29 cellular contexts compared by ENCODE assay signal in genomic region chr3:14200276-14200675, GRCh38. TPM values are rescaled to one million over a fixed set of nuclear protein-coding genes. Genes with fewer than 3 reads are reported as not detected.
DNase-seq lines count a peak whose midpoint lies in the region; ATAC-seq, FAIRE-seq and TF ChIP-seq lines count a peak whose summit lies in the region.
"Had no signal": no experiment of that assay in that cellular context is flagged by ENCODE, and none has a peak within 500 bp of the region (broad histone marks: within the 10 kb centered on the region; RNA-seq: fewer than 3 reads in every experiment).

No MANE protein-coding gene starts in this region.

- H3K9ac ChIP-seq in HepG2 (ENCODE audit: insufficient read depth, low read depth, low read length) (no peak overlapping the region), keratinocyte (ENCODE audit: control insufficient read depth, extremely low read depth, insufficient read depth, low read length) (peak overlapping the region; percentile 26)

- no peak overlapping the region for H2AFZ ChIP-seq in HepG2 (ENCODE audit: low read length)
- no peak overlapping the region for H2AFZ ChIP-seq in keratinocyte (ENCODE audit: control insufficient read depth, low read length)

- H3K4me1 ChIP-seq in HepG2 (ENCODE audit: insufficient read depth, low read length) (peaks cover 46% of the 10 kb centered on the region), right lobe of liver (peaks cover 0 to 40% (median 19%) of the 10 kb centered on the region in 4 donors), keratinocyte (ENCODE audit: control insufficient read depth, extremely low read depth, insufficient read depth, low read length) (peaks cover 46% of the 10 kb centered on the region)

- no peaks in the 10 kb centered on the region for H3K9me1 ChIP-seq in keratinocyte (ENCODE audit: control insufficient read depth, extremely low read depth, insufficient read depth, low read length)

- TF ChIP-seq POLR2A in HepG2 (IDR thresholded peaks at IDR 0.05; ENCODE audit: insufficient read depth in 1 of 2, low read depth in 2 of 2, low read length in 2 of 2) (no peak), right lobe of liver (IDR thresholded peaks at IDR 0.05) (no peak)

- dilution Hi-C loops in keratinocyte (cut with MboI; ENCODE audit: extremely low pct_ligation_motif_present, low sequenced_read_pairs) = no loop called here

- H3K79me2 ChIP-seq in HepG2 (ENCODE audit: insufficient read depth, low read length) (peaks cover 3% of the 10 kb centered on the region), keratinocyte (ENCODE audit: control insufficient read depth, insufficient read depth, low read length) (peaks cover 9% of the 10 kb centered on the region)

- H3K9me3 ChIP-seq in HepG2 (ENCODE audit: low read length) (no peaks in the 10 kb centered on the region), right lobe of liver (no peaks in the 10 kb centered on the region), keratinocyte (ENCODE audit: control insufficient read depth, low read depth, low read length) (no peaks in the 10 kb centered on the region)
- H3K9me3 ChIP-seq: spleen, testis, uterus had no signal

- H3K4me3 ChIP-seq in HepG2 (replicated peaks in 1 of 3; ENCODE audit: insufficient read depth in 1 of 3, low read depth in 2 of 3, low read length in 3 of 3) (no peak overlapping the region), right lobe of liver (no peak overlapping the region), bronchial epithelial cell (ENCODE audit: low read depth, low read length) (no peak overlapping the region), keratinocyte (ENCODE audit: control insufficient read depth in 2 of 3, extremely low read depth in 1 of 3, insufficient read depth in 2 of 3, low read depth in 1 of 3, low read length in 3 of 3) (no peak overlapping the region)
- H3K4me3 ChIP-seq: spleen, testis, uterus had no signal

- H3K36me3 ChIP-seq in HepG2 (replicated peaks in 1 of 2; ENCODE audit: control insufficient read depth in 1 of 2, insufficient read depth in 2 of 2, low read length in 2 of 2) = peaks cover 3 to 30% of the 10 kb centered on the region in 2 experiments; a peak in 4 of 5 replicates
- H3K36me3 ChIP-seq in right lobe of liver = peaks cover 0 to 7% (median 0%) of the 10 kb centered on the region in 4 donors
- no peaks in the 10 kb centered on the region for H3K36me3 ChIP-seq in bronchial epithelial cell (ENCODE audit: control insufficient read depth, insufficient read depth, low read length)
- H3K36me3 ChIP-seq in keratinocyte (ENCODE audit: control insufficient read depth in 2 of 2, extremely low read depth in 1 of 2, insufficient read depth in 2 of 2, low read length in 2 of 2) = no peaks in the 10 kb centered on the region
- H3K36me3 ChIP-seq: uterus had no signal

- no peak overlapping the region for H3K4me3 Mint-ChIP-seq in natural killer cell
- H3K4me3 Mint-ChIP-seq: CD14-positive monocyte, endodermal cell, naive B cell, T-helper 17 cell had no signal

- TF ChIP-seq CTCF in HepG2 (CRISPR knock-in tag; IDR thresholded peaks at IDR 0.05) (no peak), right lobe of liver (IDR thresholded peaks at IDR 0.05) (no peak), bronchial epithelial cell (IDR thresholded peaks at IDR 0.05; ENCODE audit: insufficient read depth, low read length, severe bottlenecking) (no peak), keratinocyte (optimal IDR thresholded peaks at IDR 0.05 in 1 of 3, IDR thresholded peaks at IDR 0.05 in 1 of 3, conservative IDR thresholded peaks at IDR 0.05 in 1 of 3; ENCODE audit: extremely low read depth in 1 of 3, insufficient read depth in 2 of 3, low read length in 3 of 3) (no peak), natural killer cell (IDR thresholded peaks at IDR 0.05) (no peak)

- in situ Hi-C loops in HepG2 (cut with HindIII; ENCODE audit: extremely low pct_ligation_motif_present, low pct_unique_long_range_greater_than_20kb) = loop anchor here (10.0 kb wide), 2 partner anchors 265 to 305 kb away; no protein-coding TSS in a partner anchor

- H3K27ac ChIP-seq in HepG2 (ENCODE audit: extremely low read length, insufficient read depth, low read length) = no peak overlapping the region
- H3K27ac ChIP-seq in right lobe of liver = no peak overlapping the region
- H3K27ac ChIP-seq in keratinocyte (ENCODE audit: control insufficient read depth, insufficient read depth, low read length) = peak overlapping the region; percentile 54
- H3K27ac ChIP-seq: spleen, testis, uterus had no signal

- TF ChIP-seq EP300 in HepG2 (IDR thresholded peaks at IDR 0.05; ENCODE audit: low read depth in 2 of 2, low read length in 2 of 2) (no peak), HepG2 (CRISPR knock-in tag; IDR thresholded peaks at IDR 0.05; ENCODE audit: borderline replicate concordance) (no peak)

- H3K27me3 Mint-ChIP-seq in natural killer cell (ENCODE audit: low read depth in 2 of 2) = no peaks in the 10 kb centered on the region
- H3K27me3 Mint-ChIP-seq: naive B cell, T-helper 17 cell had no signal

- no peak overlapping the region for H3K4me2 ChIP-seq in HepG2 (ENCODE audit: low read depth, low read length)
- H3K4me2 ChIP-seq in keratinocyte (ENCODE audit: control insufficient read depth, extremely low read depth, insufficient read depth, low read depth, low read length) = peak overlapping the region; percentile 68

- no peaks in the 10 kb centered on the region for H3K27me3 ChIP-seq in HepG2 (ENCODE audit: control insufficient read depth in 1 of 2, insufficient read depth in 2 of 2, low read length in 2 of 2)
- H3K27me3 ChIP-seq in right lobe of liver = no peaks in the 10 kb centered on the region
- H3K27me3 ChIP-seq in bronchial epithelial cell (ENCODE audit: control insufficient read depth, insufficient read depth, low read length) = no peaks in the 10 kb centered on the region
- no peaks in the 10 kb centered on the region for H3K27me3 ChIP-seq in keratinocyte (ENCODE audit: control insufficient read depth, extremely low read depth, insufficient read depth, low read length)
- H3K27me3 ChIP-seq: spleen, testis, uterus had no signal

- H3K27ac Mint-ChIP-seq in natural killer cell = peak overlapping the region in 1 of 2 donors; percentile 19
- H3K27ac Mint-ChIP-seq: CD14-positive monocyte, endodermal cell, T-helper 17 cell had no signal

- 90% methylated on average over 2 of the region's 4 CpGs for WGBS in HepG2 (ENCODE audit: low lambda C conversion rate)
- WGBS in right lobe of liver (ENCODE audit: insufficient coverage, low coverage, low lambda C conversion rate, missing lambda C conversion rate) = 94% methylated on average over 2 of the region's 4 CpGs

- POLR2A ChIA-PET in HepG2 (lab: Yijun Ruan, JAX) = interaction anchor here (5.5 kb wide), 1 partner anchor 22 kb away, joined by 33 read pairs; the partner anchor contains the start of genes LSM3 and XPC

- H3K9me3 Mint-ChIP-seq in natural killer cell = no peaks in the 10 kb centered on the region
- H3K9me3 Mint-ChIP-seq: endodermal cell, naive B cell had no signal

- CTCF ChIA-PET in HepG2 (lab: Yijun Ruan, JAX; ENCODE audit: low intra/inter-chr PET ratio, low total read pairs) = no interaction called here

- ATAC-seq in HepG2 = no peak
- ATAC-seq in right lobe of liver = no peak
- no peak for ATAC-seq in HG02973 (IDR thresholded peaks at IDR 0.05; ENCODE audit: unreplicated experiment)
- no peak for ATAC-seq in natural killer cell
- no peak for ATAC-seq in HG03280 (IDR thresholded peaks at IDR 0.05; ENCODE audit: unreplicated experiment)
- ATAC-seq: left ventricle myocardium superior; right cardiac atrium; SK-N-SH treated with all-trans-retinoic acid at 6 μM for 48 hours; stimulated activated naive CD8-positive, alpha-beta T cell treated with anti-CD3 and anti-CD28 coated beads, Interleukin-15, Interleukin-2, amounts not matched to agents 100 U/mL and 50 U/mL, for 24 hours; T-helper 17 cell had no signal

- no peak for FAIRE-seq in HepG2 (lab: Jason Lieb, UNC)
- FAIRE-seq in bronchial epithelial cell (lab: Jason Lieb, UNC) = no peak
- no peak for FAIRE-seq in keratinocyte (lab: Jason Lieb, UNC)
- FAIRE-seq: A204.1, GM18507, H54 had no signal

- intact Hi-C loops in HepG2 (cut with micrococcal nuclease; ENCODE audit: unreplicated experiment) (loop anchor here (5.0 kb wide), 1 partner anchor 303 kb away; no protein-coding TSS in a partner anchor), right lobe of liver (cut with DNase I) (loop anchor here (10.0 kb wide), 2 partner anchors 65 to 265 kb away; no protein-coding TSS in a partner anchor), natural killer cell (cut with micrococcal nuclease) (no loop called here)

- no peak for TF ChIP-seq RAD21 in HepG2 (CRISPR knock-in tag; IDR thresholded peaks at IDR 0.05)

- peaks cover 0 to 7% of the 10 kb centered on the region in 2 donors for H3K4me1 Mint-ChIP-seq in natural killer cell

- TSS peak; percentile 40 for BruUV-seq in HepG2 (replicated peaks; lab: Mats Ljungman, UMichigan)

- peaks cover 14% of the 10 kb centered on the region for H3K36me3 Mint-ChIP-seq in natural killer cell

- H4K20me1 ChIP-seq in HepG2 (ENCODE audit: insufficient read depth, low read length) (no peaks in the 10 kb centered on the region), keratinocyte (ENCODE audit: control insufficient read depth, extremely low read depth, insufficient read depth, low read length) (no peaks in the 10 kb centered on the region)

- no peak for DNase-seq in HepG2 (ENCODE audit: low spot score)
- no peak for DNase-seq in right lobe of liver
- DNase-seq in bronchial epithelial cell (ENCODE audit: low read depth) = peak; percentile 45
- DNase-seq in keratinocyte (ENCODE audit: low read depth, low spot score) = no peak
- no peak for DNase-seq in OCI-M1 (lab: John Stamatoyannopoulos, UW)
- no peak for DNase-seq in natural killer cell
- DNase-seq: activated CD4-positive, alpha-beta T cell treated with anti-CD3 and anti-CD28 coated beads, Interleukin-2, amount 50 U/mL, for 48 hours; activated CD4-positive, CD25-positive, alpha-beta regulatory T cell treated with anti-CD3 and anti-CD28 coated beads, Interleukin-2, amount 50 U/mL, for 72 hours; activated T-cell treated with anti-CD3 and anti-CD28 coated beads, Interleukin-2, amount 50 U/mL, for 48 hours; endodermal cell; left ventricle myocardium superior; naive B cell; NCI-H1694; NCI-H446 treated with DMSO at 0.1 percent for 48 hours; NCI-H774; right cardiac atrium; spleen; stimulated activated CD4-positive, alpha-beta T cell treated with anti-CD3 and anti-CD28 coated beads, Interleukin-2, amount 100 ng/mL, for 24 hours; stimulated activated naive CD8-positive, alpha-beta T cell treated with anti-CD3 and anti-CD28 coated beads, Interleukin-15, Interleukin-2, amounts not matched to agents 100 U/mL and 50 U/mL, for 24 hours; T-helper 17 cell; testis; uterus had no signal

RNA-seq across cellular contexts. Expression of gene LSM3, which starts 21.7 kb away (rescaled TPM):
- total RNA-seq in HepG2 (2016; rRNA removed; fragmentation: Illumina TruSeq; extraction: Trizol) = 19.4 and 28.7 TPM in 2 replicates
- 9.0 and 9.3 TPM in 2 replicates for total RNA-seq in HepG2 (2016; cell fraction: cytosol; rRNA removed; fragmentation: Illumina TruSeq; extraction: Trizol; ENCODE audit: low read depth)
- 20.1 and 30.7 TPM in 2 replicates for total RNA-seq in HepG2 (2016; cell fraction: insoluble cytoplasmic fraction; rRNA removed; fragmentation: Illumina TruSeq; extraction: Trizol)
- 15.0 and 16.0 TPM in 2 replicates for total RNA-seq in HepG2 (2016; cell fraction: membrane; rRNA removed; fragmentation: Illumina TruSeq; extraction: Trizol)
- total RNA-seq in HepG2 (2016; cell fraction: nucleus; rRNA removed; fragmentation: Illumina TruSeq; extraction: Trizol) = 8.0 and 8.6 TPM in 2 replicates
- 2.8 and 5.1 TPM in 2 replicates for polyA plus RNA-seq in HepG2 (2011; rRNA removed)
- polyA plus RNA-seq in HepG2 (2011; cell fraction: cytosol; rRNA removed) = 1.7 and 2.5 TPM in 2 replicates
- polyA plus RNA-seq in HepG2 (2011; cell fraction: nucleus; rRNA removed) = 1.0 and 1.2 TPM in 2 replicates
- polyA plus RNA-seq in HepG2 (2012) = 6.7 and 14.3 TPM in 2 replicates
- 11.3 and 14.2 TPM in 2 replicates for polyA plus RNA-seq in HepG2 (2016; cell fraction: cytosol; fragmentation: Illumina TruSeq; extraction: Trizol; ENCODE audit: low read depth)
- polyA plus RNA-seq in HepG2 (2016; cell fraction: insoluble cytoplasmic fraction; fragmentation: Illumina TruSeq; extraction: Trizol; ENCODE audit: low read depth) = 33.0 and 38.8 TPM in 2 replicates
- 15.2 and 17.8 TPM in 2 replicates for polyA plus RNA-seq in HepG2 (2016; cell fraction: membrane; fragmentation: Illumina TruSeq; extraction: Trizol; ENCODE audit: low read depth)
- 12.2 and 14.0 TPM in 2 replicates for polyA plus RNA-seq in HepG2 (2016; cell fraction: nucleus; fragmentation: Illumina TruSeq; extraction: Trizol; ENCODE audit: insufficient read depth, low read depth)
- 1.8 and 3.7 TPM in 2 replicates for polyA minus RNA-seq in HepG2 (2011; rRNA and poly(A)+ RNA removed; ENCODE audit: low replicate concordance)
- 1.1 and 1.2 TPM in 2 replicates for polyA minus RNA-seq in HepG2 (2011; cell fraction: cytosol; rRNA and poly(A)+ RNA removed)
- 6.7 and 7.2 TPM in 2 replicates for polyA minus RNA-seq in HepG2 (2011; cell fraction: nucleus; rRNA and poly(A)+ RNA removed)
- total RNA-seq in right lobe of liver = 1 to 10 TPM; 4.5 to 7.4 (median 6.1) TPM
- 5.5 and 6.6 TPM in 2 replicates for total RNA-seq in bronchial epithelial cell
- 10.7 to 26.1 TPM (median 13.2 TPM) in 3 replicates for polyA plus RNA-seq in keratinocyte
- 28.0 TPM for polyA plus RNA-seq in keratinocyte (2011; ENCODE audit: low read depth)
- 13.9 and 18.7 TPM in 2 replicates for polyA plus RNA-seq in keratinocyte (2011; cell fraction: cytosol; rRNA removed)
- polyA plus RNA-seq in keratinocyte (2011; cell fraction: nucleus; rRNA removed) = 2.3 and 5.2 TPM in 2 replicates
- 13.6 and 21.0 TPM in 2 replicates for polyA plus RNA-seq in keratinocyte (2012; ENCODE audit: low replicate concordance)
- polyA minus RNA-seq in keratinocyte = 0.56 to 3.4 TPM (median 0.96 TPM) in 3 replicates
- 2.7 TPM for polyA minus RNA-seq in keratinocyte (2011; cell fraction: cytosol; rRNA and poly(A)+ RNA removed)
- polyA minus RNA-seq in keratinocyte (2011; cell fraction: nucleus; rRNA and poly(A)+ RNA removed) = 0.32 and 0.93 TPM in 2 replicates
- 1 to 10 TPM; 7.6 to 9.1 (median 8.9) TPM for total RNA-seq in natural killer cell

RNA-seq across cellular contexts. Expression of gene XPC, which starts 21.9 kb away (rescaled TPM):
- 19.2 and 24.1 TPM in 2 replicates for total RNA-seq in HepG2 (2016; rRNA removed; fragmentation: Illumina TruSeq; extraction: Trizol)
- total RNA-seq in HepG2 (2016; cell fraction: cytosol; rRNA removed; fragmentation: Illumina TruSeq; extraction: Trizol; ENCODE audit: low read depth) = 3.7 and 5.6 TPM in 2 replicates
- 17.3 and 22.5 TPM in 2 replicates for total RNA-seq in HepG2 (2016; cell fraction: insoluble cytoplasmic fraction; rRNA removed; fragmentation: Illumina TruSeq; extraction: Trizol)
- total RNA-seq in HepG2 (2016; cell fraction: membrane; rRNA removed; fragmentation: Illumina TruSeq; extraction: Trizol) = 5.4 and 7.1 TPM in 2 replicates
- total RNA-seq in HepG2 (2016; cell fraction: nucleus; rRNA removed; fragmentation: Illumina TruSeq; extraction: Trizol) = 29.8 and 32.0 TPM in 2 replicates
- 9.4 and 13.5 TPM in 2 replicates for polyA plus RNA-seq in HepG2 (2011; rRNA removed)
- 5.6 and 7.4 TPM in 2 replicates for polyA plus RNA-seq in HepG2 (2011; cell fraction: cytosol; rRNA removed)
- polyA plus RNA-seq in HepG2 (2011; cell fraction: nucleus; rRNA removed) = 40.8 and 46.3 TPM in 2 replicates
- 20.6 and 22.0 TPM in 2 replicates for polyA plus RNA-seq in HepG2 (2012)
- polyA plus RNA-seq in HepG2 (2016; cell fraction: cytosol; fragmentation: Illumina TruSeq; extraction: Trizol; ENCODE audit: low read depth) = 0.59 and 0.94 TPM in 2 replicates
- polyA plus RNA-seq in HepG2 (2016; cell fraction: insoluble cytoplasmic fraction; fragmentation: Illumina TruSeq; extraction: Trizol; ENCODE audit: low read depth) = 13.8 and 16.6 TPM in 2 replicates
- polyA plus RNA-seq in HepG2 (2016; cell fraction: membrane; fragmentation: Illumina TruSeq; extraction: Trizol; ENCODE audit: low read depth) = 1.5 and 1.9 TPM in 2 replicates
- polyA plus RNA-seq in HepG2 (2016; cell fraction: nucleus; fragmentation: Illumina TruSeq; extraction: Trizol; ENCODE audit: insufficient read depth, low read depth) = 38.7 and 40.3 TPM in 2 replicates
- polyA minus RNA-seq in HepG2 (2011; rRNA and poly(A)+ RNA removed; ENCODE audit: low replicate concordance) = 12.4 and 15.1 TPM in 2 replicates
- 7.6 and 8.9 TPM in 2 replicates for polyA minus RNA-seq in HepG2 (2011; cell fraction: cytosol; rRNA and poly(A)+ RNA removed)
- 38.9 and 54.2 TPM in 2 replicates for polyA minus RNA-seq in HepG2 (2011; cell fraction: nucleus; rRNA and poly(A)+ RNA removed)
- total RNA-seq in right lobe of liver = 10 to 100 TPM; 14.4 to 23.1 (median 20.0) TPM
- 25.3 and 33.4 TPM in 2 replicates for total RNA-seq in bronchial epithelial cell
- polyA plus RNA-seq in keratinocyte = 19.4 to 24.9 TPM (median 22.0 TPM) in 3 replicates
- polyA plus RNA-seq in keratinocyte (2011; ENCODE audit: low read depth) = 91.7 TPM
- 24.3 and 40.5 TPM in 2 replicates for polyA plus RNA-seq in keratinocyte (2011; cell fraction: cytosol; rRNA removed)
- polyA plus RNA-seq in keratinocyte (2011; cell fraction: nucleus; rRNA removed) = 72.5 and 73.3 TPM in 2 replicates
- 27.5 and 32.6 TPM in 2 replicates for polyA plus RNA-seq in keratinocyte (2012; ENCODE audit: low replicate concordance)
- polyA minus RNA-seq in keratinocyte = 23.4 to 28.6 TPM (median 24.8 TPM) in 3 replicates
- polyA minus RNA-seq in keratinocyte (2011; cell fraction: cytosol; rRNA and poly(A)+ RNA removed) = 11.9 TPM
- polyA minus RNA-seq in keratinocyte (2011; cell fraction: nucleus; rRNA and poly(A)+ RNA removed) = 32.7 and 46.7 TPM in 2 replicates
- 10 to 100 TPM; 45.5 to 62.1 (median 50.0) TPM for total RNA-seq in natural killer cell
